Comparison of ENCODE assay signal across 8 cellular contexts in the genomic region with DNA sequence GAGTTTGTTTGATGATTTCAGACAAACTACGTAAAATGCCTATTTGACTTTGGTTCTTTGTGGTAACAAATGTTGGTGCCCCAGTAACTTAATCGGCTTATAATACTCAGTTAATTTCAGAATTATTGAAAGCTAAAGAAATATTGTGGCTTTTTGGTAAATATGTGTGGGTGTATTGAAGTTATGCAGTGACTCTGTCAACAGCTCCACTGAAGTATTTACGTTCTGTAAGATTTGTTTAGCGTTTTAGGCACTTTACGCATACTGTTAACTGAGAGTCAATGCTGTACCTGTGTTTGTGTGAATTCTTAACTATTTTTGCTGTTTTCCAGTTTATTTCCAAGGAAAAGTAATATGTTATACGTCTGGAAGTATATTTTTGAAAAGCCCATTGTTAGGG. TPM values are rescaled to one million over a fixed set of nuclear protein-coding genes. Genes with fewer than 3 reads are reported as not detected.
A peak's percentile ranks its signal among the peaks of the same experiment; 100 is the strongest.
DNase-seq lines count a peak whose midpoint lies in the region; ATAC-seq and TF ChIP-seq lines count a peak whose summit lies in the region.

No MANE protein-coding gene starts in this region.

- H3K4me3 Mint-ChIP-seq in activated CD8-positive, alpha-beta T cell treated with anti-CD3 and anti-CD28 coated beads for 36 hours, result peak overlapping the region; percentile 92
- peak overlapping the region; percentile 92 for H3K4me3 Mint-ChIP-seq in stimulated activated memory B cell treated with anti-CD40 and anti-IgM and Interleukin-4, amounts not matched to agents 10 μg/mL and 1 μg/mL and 100 μg/mL, for 72 hours

- H3K27me3 Mint-ChIP-seq in activated CD8-positive, alpha-beta T cell treated with anti-CD3 and anti-CD28 coated beads for 36 hours, result no peaks in the 10 kb centered on the region
- H3K27me3 Mint-ChIP-seq in stimulated activated memory B cell treated with anti-CD40 and anti-IgM and Interleukin-4, amounts not matched to agents 10 μg/mL and 1 μg/mL and 100 μg/mL, for 72 hours, result no peaks in the 10 kb centered on the region

- H3K36me3 ChIP-seq in hepatocyte (replicated peaks; ENCODE audit: insufficient read depth, low read depth), result no peaks in the 10 kb centered on the region

- H3K27ac ChIP-seq in hepatocyte, result peak overlapping the region; percentile 98

- POLR2A ChIA-PET in activated CD8-positive, alpha-beta T cell treated with anti-CD3 and anti-CD28 coated beads for 36 hours (lab: Charles Lee), result interaction anchor here (1.0 kb wide), 1 partner anchor 57 kb away, joined by 3 read pairs; no protein-coding TSS in a partner anchor

- intact Hi-C loops in activated CD8-positive, alpha-beta T cell treated with anti-CD3 and anti-CD28 coated beads for 36 hours (cut with micrococcal nuclease), result no loop called here

- no peak for ATAC-seq in activated CD8-positive, alpha-beta T cell treated with anti-CD3 and anti-CD28 coated beads for 36 hours
- ATAC-seq in stimulated activated memory B cell treated with anti-CD40 and anti-IgM and Interleukin-4, amounts not matched to agents 10 μg/mL and 1 μg/mL and 100 μg/mL, for 72 hours, result no peak
- no peak for ATAC-seq in GM18858 (IDR thresholded peaks at IDR 0.05; ENCODE audit: unreplicated experiment)
- no peak for ATAC-seq in GM19467 (IDR thresholded peaks at IDR 0.05; ENCODE audit: unreplicated experiment)
- ATAC-seq in HG03196 (IDR thresholded peaks at IDR 0.05; ENCODE audit: unreplicated experiment), result no peak

- peak; percentile 1 for DNase-seq in NCI-H2227 treated with DMSO at 0.1 percent for 48 hours (lab: John Stamatoyannopoulos, UW)
- no peak for DNase-seq in NCI-H2227 (lab: John Stamatoyannopoulos, UW; ENCODE audit: unreplicated experiment)
- DNase-seq in activated CD8-positive, alpha-beta T cell treated with anti-CD3 and anti-CD28 coated beads for 36 hours, result no peak
- DNase-seq in hepatocyte (ENCODE audit: low spot score), result no peak

- CTCF ChIA-PET in activated CD8-positive, alpha-beta T cell treated with anti-CD3 and anti-CD28 coated beads for 36 hours (lab: Charles Lee), result interaction anchor here (1.0 to 3.4 kb wide), 4 partner anchors 12 to 140 kb away, joined by 3 to 16 read pairs (median 4); no protein-coding TSS in a partner anchor

- H4K20me1 ChIP-seq in hepatocyte (ENCODE audit: insufficient read depth, poor library complexity, severe bottlenecking), result peaks cover 61% of the 10 kb centered on the region

- H3K4me3 ChIP-seq in hepatocyte, result peak overlapping the region; percentile 65

- H3K9me3 Mint-ChIP-seq in activated CD8-positive, alpha-beta T cell treated with anti-CD3 and anti-CD28 coated beads for 36 hours, result no peaks in the 10 kb centered on the region
- no peaks in the 10 kb centered on the region for H3K9me3 Mint-ChIP-seq in stimulated activated memory B cell treated with anti-CD40 and anti-IgM and Interleukin-4, amounts not matched to agents 10 μg/mL and 1 μg/mL and 100 μg/mL, for 72 hours

- no peaks in the 10 kb centered on the region for H3K9me2 ChIP-seq in hepatocyte (replicated peaks; ENCODE audit: insufficient read depth)

- peaks cover 71% of the 10 kb centered on the region for H3K79me2 ChIP-seq in hepatocyte

- peaks cover 7% of the 10 kb centered on the region for H3K4me1 ChIP-seq in hepatocyte (ENCODE audit: insufficient read depth)

- H3K27me3 ChIP-seq in hepatocyte, result no peaks in the 10 kb centered on the region

- no peak for TF ChIP-seq CTCF in activated CD8-positive, alpha-beta T cell treated with anti-CD3 and anti-CD28 coated beads for 36 hours (IDR thresholded peaks at IDR 0.05)
- TF ChIP-seq CTCF in hepatocyte (IDR thresholded peaks at IDR 0.05; ENCODE audit: poor library complexity), result no peak

- peak overlapping the region; percentile 74 for H3K4me2 ChIP-seq in hepatocyte

- no peak overlapping the region for H2AFZ ChIP-seq in hepatocyte

- WGBS in hepatocyte (ENCODE audit: low lambda C conversion rate, missing lambda C conversion rate), result 12% methylated on average over 6 of the region's 6 CpGs

- peaks cover 63% of the 10 kb centered on the region for H3K4me1 Mint-ChIP-seq in activated CD8-positive, alpha-beta T cell treated with anti-CD3 and anti-CD28 coated beads for 36 hours (ENCODE audit: low read depth)
- peaks cover 67% of the 10 kb centered on the region for H3K4me1 Mint-ChIP-seq in stimulated activated memory B cell treated with anti-CD40 and anti-IgM and Interleukin-4, amounts not matched to agents 10 μg/mL and 1 μg/mL and 100 μg/mL, for 72 hours

- H3K27ac Mint-ChIP-seq in activated CD8-positive, alpha-beta T cell treated with anti-CD3 and anti-CD28 coated beads for 36 hours, result peak overlapping the region; percentile 93
- H3K27ac Mint-ChIP-seq in stimulated activated memory B cell treated with anti-CD40 and anti-IgM and Interleukin-4, amounts not matched to agents 10 μg/mL and 1 μg/mL and 100 μg/mL, for 72 hours, result peak overlapping the region; percentile 89

- H3K36me3 Mint-ChIP-seq in activated CD8-positive, alpha-beta T cell treated with anti-CD3 and anti-CD28 coated beads for 36 hours (ENCODE audit: low read depth), result peaks cover 30% of the 10 kb centered on the region
- H3K36me3 Mint-ChIP-seq in stimulated activated memory B cell treated with anti-CD40 and anti-IgM and Interleukin-4, amounts not matched to agents 10 μg/mL and 1 μg/mL and 100 μg/mL, for 72 hours, result peaks cover 5% of the 10 kb centered on the region

- no peaks in the 10 kb centered on the region for H3K9me3 ChIP-seq in hepatocyte (ENCODE audit: low read depth)

RNA-seq across cellular contexts. Expression of a gene that starts 2.2 kb away (rescaled TPM):
- 100 to 1,000 TPM; 115 to 117 TPM for total RNA-seq in activated CD8-positive, alpha-beta T cell treated with anti-CD3 and anti-CD28 coated beads for 36 hours
- total RNA-seq in hepatocyte, result 126 and 142 TPM in 2 replicates
- 15.9 and 19.4 TPM in 2 replicates for polyA plus RNA-seq in hepatocyte
